In the genomic region with DNA sequence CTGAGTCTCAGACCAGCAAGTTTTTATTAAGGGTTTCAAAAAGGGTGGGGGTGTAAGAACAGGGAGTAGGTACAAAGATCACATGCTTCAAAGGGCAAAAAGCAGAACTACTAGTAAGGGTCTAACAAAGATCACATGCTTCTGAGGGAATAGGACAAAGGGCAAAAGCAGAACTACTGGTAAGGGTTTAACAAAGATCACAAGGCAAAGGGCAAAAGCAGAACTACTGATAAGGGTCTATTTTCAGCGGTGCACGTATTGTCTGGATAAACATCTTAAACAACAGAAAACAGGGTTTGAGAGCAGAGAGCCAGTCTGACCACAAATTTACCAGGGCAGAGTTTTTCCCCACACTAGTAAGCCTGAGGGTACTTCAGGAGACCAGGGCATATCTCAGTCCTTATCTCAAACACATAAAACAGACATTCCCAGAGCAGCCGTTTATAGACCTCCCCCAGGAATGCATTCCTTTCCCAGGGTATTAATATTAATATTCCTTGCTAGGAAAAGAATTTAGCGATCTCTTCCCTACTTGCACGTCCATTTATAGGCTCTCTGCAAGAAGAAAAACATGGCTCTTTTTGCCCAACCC, we compare ENCODE assay signal across 14 cellular contexts. TPM values are rescaled to one million over a fixed set of nuclear protein-coding genes. Genes with fewer than 3 reads are reported as not detected.
"Had no signal": no experiment of that assay in that cellular context is flagged by ENCODE, and none has a peak within 500 bp of the region (broad histone marks: within the 10 kb centered on the region; RNA-seq: fewer than 3 reads in every experiment).

No MANE protein-coding gene starts in this region.

RNA-seq across cellular contexts. Expression of gene BBOX1, which starts 49.8 kb away (rescaled TPM):
- total RNA-seq: activated CD4-positive, alpha-beta T cell treated with anti-CD3 and anti-CD28 coated beads for 36 hours; activated CD4-positive, alpha-beta T cell treated with anti-CD3 and anti-CD28 coated beads, Interleukin-2, amount 10 ng/mL, durations not matched to agents 7 days and 5 days; activated CD8-positive, alpha-beta T cell treated with anti-CD3 and anti-CD28 coated beads, Interleukin-2, amount 10 ng/mL, durations not matched to agents 7 days and 5 days; activated naive CD8-positive, alpha-beta T cell treated with anti-CD3 and anti-CD28 coated beads, Interleukin-2, amount 10 ng/mL, durations not matched to agents 7 days and 5 days; activated T-helper 2 cell treated with anti-CD3 and anti-CD28 coated beads, Interferon-gamma antibody, Interleukin-2, Interleukin-4, amounts not matched to agents 10 μg/mL and 5 μg/mL and 100 μg/mL, durations not matched to agents 14 hours and 24 hours and 36 hours; body of pancreas; cardiac septum; M059J; NCI-H460; OCI-LY7; Right ventricle myocardium superior; SJSA1; WTC11 had no signal
- polyA plus RNA-seq: IgD-negative memory B cell had no signal
